ENCODE assay signal across 1 cellular context in the genomic region with DNA sequence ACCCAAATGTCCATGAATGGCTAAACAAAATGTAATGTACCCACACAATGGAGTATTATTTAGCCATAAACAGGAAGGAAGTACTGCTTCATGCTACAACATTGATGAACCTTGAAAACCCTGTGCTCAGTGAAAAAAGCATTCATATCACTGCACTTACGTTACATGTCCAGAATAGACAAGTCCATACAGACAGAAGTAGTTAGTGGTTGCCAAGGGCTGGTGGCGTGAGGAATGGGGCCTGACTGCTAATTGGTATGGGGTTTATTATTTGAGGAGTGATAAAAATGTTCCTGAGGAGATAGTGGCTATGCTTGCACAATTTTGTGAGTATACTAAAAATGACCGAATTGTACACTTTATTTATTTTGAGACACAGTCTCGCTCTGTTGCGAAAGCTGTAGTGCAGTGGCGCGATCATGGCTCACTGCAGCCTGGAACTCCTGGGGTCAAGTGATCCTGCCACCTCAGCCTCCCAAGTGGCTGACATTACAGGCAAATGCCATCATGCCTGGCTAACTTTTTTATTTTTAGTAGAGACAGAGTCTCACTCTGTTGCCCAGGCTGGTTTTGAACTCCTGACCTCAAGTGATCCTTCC.
TF ChIP-seq lines count a peak whose summit lies in the region.

No MANE protein-coding gene starts in this region.

TF ChIP-seq in IMR-90, 13 proteins besides CTCF, POLR2A, EP300 and RAD21 (continued from another document):
- TF ChIP-seq, protein P1, sequence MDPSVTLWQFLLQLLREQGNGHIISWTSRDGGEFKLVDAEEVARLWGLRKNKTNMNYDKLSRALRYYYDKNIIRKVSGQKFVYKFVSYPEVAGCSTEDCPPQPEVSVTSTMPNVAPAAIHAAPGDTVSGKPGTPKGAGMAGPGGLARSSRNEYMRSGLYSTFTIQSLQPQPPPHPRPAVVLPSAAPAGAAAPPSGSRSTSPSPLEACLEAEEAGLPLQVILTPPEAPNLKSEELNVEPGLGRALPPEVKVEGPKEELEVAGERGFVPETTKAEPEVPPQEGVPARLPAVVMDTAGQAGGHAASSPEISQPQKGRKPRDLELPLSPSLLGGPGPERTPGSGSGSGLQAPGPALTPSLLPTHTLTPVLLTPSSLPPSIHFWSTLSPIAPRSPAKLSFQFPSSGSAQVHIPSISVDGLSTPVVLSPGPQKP (IDR thresholded peaks at IDR 0.05; ENCODE audit: borderline replicate concordance, low read depth, low read length) = no peak
